Comparison of ENCODE assay signal across 31 cellular contexts in the genomic region with DNA sequence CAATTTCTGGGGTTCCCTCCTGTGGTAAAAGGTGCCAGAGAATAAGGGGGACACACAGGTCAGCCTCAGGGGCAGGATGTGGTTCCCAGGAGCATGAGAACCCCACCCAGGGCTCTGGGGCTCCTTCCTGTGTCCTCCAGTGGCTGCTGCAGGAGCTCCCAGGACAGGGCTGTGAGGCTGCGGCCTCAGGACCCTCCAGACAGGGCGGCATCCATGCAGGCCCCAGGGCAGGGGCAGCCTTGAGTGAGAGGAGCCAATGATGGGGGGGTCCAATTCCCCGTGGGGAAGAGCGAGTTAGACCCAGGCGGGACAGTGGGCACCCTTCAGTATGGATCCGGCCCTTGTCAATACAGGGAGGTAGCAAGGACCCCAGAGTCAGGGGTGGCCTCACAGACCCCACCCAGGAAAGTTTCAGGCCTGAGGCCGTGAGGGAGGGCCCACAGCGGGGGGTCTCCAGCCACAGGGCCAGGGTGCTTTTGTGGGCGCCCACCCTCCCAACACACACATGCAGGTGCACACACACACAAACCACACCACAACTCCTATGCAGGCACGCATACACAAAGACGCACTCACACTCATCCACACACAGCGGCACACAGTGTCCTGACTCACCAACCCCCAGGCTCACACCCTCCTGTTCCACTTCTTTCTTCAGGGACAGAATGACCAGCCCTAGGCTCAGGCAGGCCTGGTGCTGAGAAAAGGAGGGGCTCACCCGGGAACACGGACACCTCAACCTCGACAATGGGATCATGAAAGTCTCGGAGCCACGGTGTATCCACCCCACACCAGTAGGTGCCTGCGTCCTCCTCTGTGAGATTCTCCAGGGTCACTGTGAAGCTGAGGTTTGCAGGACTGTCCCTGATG. TPM values are rescaled to one million over a fixed set of nuclear protein-coding genes. Genes with fewer than 3 reads are reported as not detected.
"Had no signal": no experiment of that assay in that cellular context is flagged by ENCODE, and none has a peak within 500 bp of the region (broad histone marks: within the 10 kb centered on the region; RNA-seq: fewer than 3 reads in every experiment).

No MANE protein-coding gene starts in this region.

- H3K4me3 Mint-ChIP-seq: activated CD4-positive, alpha-beta memory T cell treated with anti-CD3 and anti-CD28 coated beads for 36 hours; activated CD4-positive, alpha-beta T cell treated with anti-CD3 and anti-CD28 coated beads, Interleukin-2, amount 10 ng/mL, durations not matched to agents 24 days and 14 days; activated naive CD4-positive, alpha-beta T cell treated with anti-CD3 and anti-CD28 coated beads, Interleukin-2, amount 50 U/mL, for 24 hours; central memory CD8-positive, alpha-beta T cell; mesothelial cell of epicardium; stimulated activated memory B cell treated with anti-CD40 and anti-IgM and Interleukin-4, amounts not matched to agents 10 μg/mL and 1 μg/mL and 100 μg/mL, for 72 hours; stimulated activated naive CD8-positive, alpha-beta T cell treated with anti-CD3 and anti-CD28 coated beads, Interleukin-15, amount 100 ng/mL, for 72 hours; type B pancreatic cell had no signal

- H3K9me3 Mint-ChIP-seq: activated CD4-positive, alpha-beta memory T cell treated with anti-CD3 and anti-CD28 coated beads for 36 hours; activated CD4-positive, alpha-beta T cell treated with anti-CD3 and anti-CD28 coated beads, Interleukin-2, amount 10 ng/mL, durations not matched to agents 24 days and 14 days; activated naive CD4-positive, alpha-beta T cell treated with anti-CD3 and anti-CD28 coated beads, Interleukin-2, amount 50 U/mL, for 24 hours; activated naive CD8-positive, alpha-beta T cell treated with anti-CD3 and anti-CD28 coated beads, Interleukin-2, amount 50 U/mL, for 24 hours; activated T-helper 2 cell treated with anti-CD3 and anti-CD28 coated beads, Interferon-gamma antibody, Interleukin-2, Interleukin-4, amounts not matched to agents 10 μg/mL and 5 μg/mL and 100 μg/mL, durations not matched to agents 14 hours and 24 hours and 36 hours; central memory CD8-positive, alpha-beta T cell; mesothelial cell of epicardium; naive B cell; stimulated activated memory B cell treated with anti-CD40 and anti-IgM and Interleukin-4, amounts not matched to agents 10 μg/mL and 1 μg/mL and 100 μg/mL, for 72 hours; stimulated activated naive CD8-positive, alpha-beta T cell treated with anti-CD3 and anti-CD28 coated beads, Interleukin-15, amount 100 ng/mL, for 72 hours; type B pancreatic cell had no signal

- H3K36me3 Mint-ChIP-seq: activated CD4-positive, alpha-beta memory T cell treated with anti-CD3 and anti-CD28 coated beads for 36 hours; activated naive CD4-positive, alpha-beta T cell treated with anti-CD3 and anti-CD28 coated beads, Interleukin-2, amount 50 U/mL, for 24 hours; mesothelial cell of epicardium; naive B cell; stimulated activated memory B cell treated with anti-CD40 and anti-IgM and Interleukin-4, amounts not matched to agents 10 μg/mL and 1 μg/mL and 100 μg/mL, for 72 hours; type B pancreatic cell had no signal

- H3K27ac Mint-ChIP-seq: activated CD4-positive, alpha-beta memory T cell treated with anti-CD3 and anti-CD28 coated beads for 36 hours; activated naive CD4-positive, alpha-beta T cell treated with anti-CD3 and anti-CD28 coated beads, Interleukin-2, amount 50 U/mL, for 24 hours; activated naive CD8-positive, alpha-beta T cell treated with anti-CD3 and anti-CD28 coated beads, Interleukin-2, amount 50 U/mL, for 24 hours; activated T-helper 2 cell treated with anti-CD3 and anti-CD28 coated beads, Interferon-gamma antibody, Interleukin-2, Interleukin-4, amounts not matched to agents 10 μg/mL and 5 μg/mL and 100 μg/mL, durations not matched to agents 14 hours and 24 hours and 36 hours; mesothelial cell of epicardium; naive B cell; stimulated activated memory B cell treated with anti-CD40 and anti-IgM and Interleukin-4, amounts not matched to agents 10 μg/mL and 1 μg/mL and 100 μg/mL, for 72 hours; stimulated activated naive CD8-positive, alpha-beta T cell treated with anti-CD3 and anti-CD28 coated beads, Interleukin-15, amount 100 ng/mL, for 72 hours; type B pancreatic cell had no signal

- DNase-seq: activated CD4-positive, alpha-beta memory T cell treated with anti-CD3 and anti-CD28 coated beads for 36 hours; activated CD4-positive, alpha-beta T cell treated with anti-CD3 and anti-CD28 coated beads, Interleukin-2, amount 10 ng/mL, durations not matched to agents 24 days and 14 days; activated CD4-positive, CD25-positive, alpha-beta regulatory T cell treated with anti-CD3 and anti-CD28 coated beads, Interleukin-2, amount 50 U/mL, for 72 hours; activated naive CD8-positive, alpha-beta T cell treated with anti-CD3 and anti-CD28 coated beads, Interleukin-2, amount 50 U/mL, for 24 hours; activated T-cell treated with anti-CD3 and anti-CD28 coated beads, Interleukin-2, amount 50 U/mL, for 48 hours; amygdala; effector CD8-positive, alpha-beta T cell; esophagus squamous epithelium; foreskin melanocyte; heart right ventricle; left ventricle myocardium superior; naive B cell; ovary; small intestine; stimulated activated CD4-positive, alpha-beta T cell treated with anti-CD3 and anti-CD28 coated beads, Interleukin-1b, Interleukin-23, amount 100 ng/mL, for 48 hours; stimulated activated CD4-positive, alpha-beta T cell treated with anti-CD3 and anti-CD28 coated beads, Interleukin-4, amount 100 ng/mL, for 4 hours; stimulated activated CD8-positive, alpha-beta memory T cell treated with anti-CD3 and anti-CD28 coated beads, Interleukin-4, amount 100 ng/mL, for 48 hours; stimulated activated naive CD8-positive, alpha-beta T cell treated with anti-CD3 and anti-CD28 coated beads, Interleukin-15, amount 100 ng/mL, for 72 hours; substantia nigra; T-helper 2 cell had no signal

- ATAC-seq: activated naive CD8-positive, alpha-beta T cell treated with anti-CD3 and anti-CD28 coated beads, Interleukin-2, amount 50 U/mL, for 24 hours; stimulated activated memory B cell treated with anti-CD40 and anti-IgM and Interleukin-4, amounts not matched to agents 10 μg/mL and 1 μg/mL and 100 μg/mL, for 72 hours; stimulated activated naive CD8-positive, alpha-beta T cell treated with anti-CD3 and anti-CD28 coated beads, Interleukin-15, amount 100 ng/mL, for 72 hours had no signal

- H3K4me1 Mint-ChIP-seq: activated naive CD4-positive, alpha-beta T cell treated with anti-CD3 and anti-CD28 coated beads, Interleukin-2, amount 50 U/mL, for 24 hours; mesothelial cell of epicardium had no signal

RNA-seq across cellular contexts. Expression of a gene that starts 1.8 kb away (rescaled TPM):
- total RNA-seq: activated T-helper 2 cell treated with anti-CD3 and anti-CD28 coated beads, Interferon-gamma antibody, Interleukin-2, Interleukin-4, amounts not matched to agents 10 μg/mL and 5 μg/mL and 100 μg/mL, durations not matched to agents 14 hours and 24 hours and 36 hours; dermis microvascular lymphatic vessel endothelial cell; glomerular endothelial cell; mesothelial cell of epicardium had no signal

RNA-seq across cellular contexts. Expression of a gene that starts 12.9 kb away (rescaled TPM):
- total RNA-seq: activated CD4-positive, alpha-beta memory T cell treated with anti-CD3 and anti-CD28 coated beads for 36 hours; activated CD4-positive, alpha-beta T cell treated with anti-CD3 and anti-CD28 coated beads, Interleukin-2, amount 10 ng/mL, durations not matched to agents 24 days and 14 days; activated T-helper 2 cell treated with anti-CD3 and anti-CD28 coated beads, Interferon-gamma antibody, Interleukin-2, Interleukin-4, amounts not matched to agents 10 μg/mL and 5 μg/mL and 100 μg/mL, durations not matched to agents 14 hours and 24 hours and 36 hours; dermis microvascular lymphatic vessel endothelial cell; glomerular endothelial cell; mesothelial cell of epicardium had no signal

RNA-seq across cellular contexts. Expression of a gene that starts 23.2 kb away (rescaled TPM):
- total RNA-seq: activated CD4-positive, alpha-beta memory T cell treated with anti-CD3 and anti-CD28 coated beads for 36 hours; activated CD4-positive, alpha-beta T cell treated with anti-CD3 and anti-CD28 coated beads, Interleukin-2, amount 10 ng/mL, durations not matched to agents 24 days and 14 days; activated T-helper 2 cell treated with anti-CD3 and anti-CD28 coated beads, Interferon-gamma antibody, Interleukin-2, Interleukin-4, amounts not matched to agents 10 μg/mL and 5 μg/mL and 100 μg/mL, durations not matched to agents 14 hours and 24 hours and 36 hours; dermis microvascular lymphatic vessel endothelial cell; esophagus squamous epithelium; glomerular endothelial cell; left ventricle myocardium superior; mesothelial cell of epicardium; ovary; prostate gland; sigmoid colon had no signal

RNA-seq across cellular contexts. Expression of a gene that starts 48.0 kb away (rescaled TPM):
- total RNA-seq: activated CD4-positive, alpha-beta memory T cell treated with anti-CD3 and anti-CD28 coated beads for 36 hours; activated CD4-positive, alpha-beta T cell treated with anti-CD3 and anti-CD28 coated beads, Interleukin-2, amount 10 ng/mL, durations not matched to agents 24 days and 14 days; activated T-helper 2 cell treated with anti-CD3 and anti-CD28 coated beads, Interferon-gamma antibody, Interleukin-2, Interleukin-4, amounts not matched to agents 10 μg/mL and 5 μg/mL and 100 μg/mL, durations not matched to agents 14 hours and 24 hours and 36 hours; breast epithelium; dermis microvascular lymphatic vessel endothelial cell; esophagus squamous epithelium; glomerular endothelial cell; heart right ventricle; left ventricle myocardium superior; mesothelial cell of epicardium; ovary; prostate gland; sigmoid colon had no signal
